In the genomic region with DNA sequence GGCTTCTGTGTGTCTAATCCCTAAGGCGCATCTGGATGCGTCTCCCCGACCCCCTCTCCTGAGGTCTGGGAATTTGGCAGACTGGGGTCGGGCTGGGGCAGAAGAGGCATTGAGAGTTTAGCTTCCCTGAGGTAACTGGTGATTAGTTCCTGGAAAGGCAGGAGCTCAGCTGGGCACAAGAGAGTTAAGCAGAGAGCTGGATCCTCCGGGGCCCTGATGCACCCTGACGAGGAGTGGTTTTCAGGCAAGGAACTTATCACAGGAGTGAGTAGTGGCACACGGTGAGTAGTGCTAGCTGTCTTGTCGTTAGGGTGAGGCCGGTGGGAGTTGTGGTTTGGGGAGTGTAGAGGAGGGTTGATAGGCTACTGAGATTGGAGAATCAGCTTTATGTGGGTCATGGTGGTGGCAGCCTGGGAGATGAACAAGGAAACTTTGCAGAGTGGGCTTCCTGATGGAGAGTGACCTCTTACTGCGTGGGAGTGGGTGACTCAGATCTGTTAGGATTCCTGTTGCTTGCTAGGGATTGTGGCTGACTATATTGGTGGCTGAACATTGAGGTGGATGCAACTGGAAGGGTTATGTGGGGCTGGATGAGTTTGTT, we compare ENCODE assay signal across 7 cellular contexts.
A peak's percentile ranks its signal among the peaks of the same experiment; 100 is the strongest.
DNase-seq lines count a peak whose midpoint lies in the region; ATAC-seq and TF ChIP-seq lines count a peak whose summit lies in the region.

No MANE protein-coding gene starts in this region.

- peaks cover 5% of the 10 kb centered on the region for H3K36me3 Mint-ChIP-seq in T-helper 2 cell treated with Interferon-gamma antibody and Interleukin-4, amounts not matched to agents 5 μg/mL and 100 μg/mL, for 36 hours (ENCODE audit: low read depth)

- H3K27ac Mint-ChIP-seq in T-helper 2 cell treated with Interferon-gamma antibody and Interleukin-4, amounts not matched to agents 5 μg/mL and 100 μg/mL, for 36 hours = peak overlapping the region; percentile 75

- no peaks in the 10 kb centered on the region for H3K27me3 Mint-ChIP-seq in T-helper 2 cell treated with Interferon-gamma antibody and Interleukin-4, amounts not matched to agents 5 μg/mL and 100 μg/mL, for 36 hours (ENCODE audit: low read depth)

- TF ChIP-seq CTCF in GM10266 (IDR thresholded peaks at IDR 0.05; ENCODE audit: control insufficient read depth, insufficient read depth, low read depth, missing control alignments) = no peak

- ATAC-seq in HG03097 (IDR thresholded peaks at IDR 0.05; ENCODE audit: low FRiP score, unreplicated experiment) = peak; percentile 5
- no peak for ATAC-seq in GM19455 (IDR thresholded peaks at IDR 0.05; ENCODE audit: unreplicated experiment)

- peaks cover 22% of the 10 kb centered on the region for H3K4me1 Mint-ChIP-seq in T-helper 2 cell treated with Interferon-gamma antibody and Interleukin-4, amounts not matched to agents 5 μg/mL and 100 μg/mL, for 36 hours (ENCODE audit: low read depth)

- H3K4me3 Mint-ChIP-seq in T-helper 2 cell treated with Interferon-gamma antibody and Interleukin-4, amounts not matched to agents 5 μg/mL and 100 μg/mL, for 36 hours = peak overlapping the region; percentile 97

- H3K9me3 Mint-ChIP-seq in T-helper 2 cell treated with Interferon-gamma antibody and Interleukin-4, amounts not matched to agents 5 μg/mL and 100 μg/mL, for 36 hours = no peaks in the 10 kb centered on the region

- DNase-seq in GM10266 (ENCODE audit: extremely low spot score) = peak; percentile 53
- DNase-seq in T-helper 2 cell treated with Interferon-gamma antibody and Interleukin-4, amounts not matched to agents 5 μg/mL and 100 μg/mL, for 36 hours (ENCODE audit: low spot score) = peak; percentile 64
- peak; percentile 36 for DNase-seq in cerebellar cortex (ENCODE audit: low spot score)
- DNase-seq in kidney tubule cell (ENCODE audit: low spot score) = peak; percentile 68
- peak; percentile 58 to 61 for DNase-seq in stimulated activated CD4-positive, alpha-beta T cell treated with anti-CD3 and anti-CD28 coated beads, Interleukin-2, amount 100 ng/mL, for 24 hours
